ENCODE assay signal across 38 cellular contexts in the genomic region with DNA sequence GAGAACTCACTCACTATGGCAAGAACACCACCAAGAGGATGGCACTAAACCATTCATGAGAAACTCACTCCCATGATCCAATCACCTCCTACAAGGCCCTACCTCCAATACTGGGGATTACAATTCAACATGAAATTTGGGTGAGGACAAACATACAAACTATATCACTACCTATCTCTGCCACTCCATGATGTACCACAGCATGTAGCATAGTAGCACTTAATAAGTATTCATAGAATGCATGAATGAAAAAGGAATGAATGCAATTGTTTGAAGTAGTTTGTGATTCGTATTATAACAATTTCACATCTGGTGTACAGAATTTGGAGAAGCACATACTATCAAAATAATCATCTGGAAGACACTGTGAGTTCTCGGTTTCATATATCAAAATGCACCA. TPM values are rescaled to one million over a fixed set of nuclear protein-coding genes. Genes with fewer than 3 reads are reported as not detected.
"Had no signal": no experiment of that assay in that cellular context is flagged by ENCODE, and none has a peak within 500 bp of the region (broad histone marks: within the 10 kb centered on the region; RNA-seq: fewer than 3 reads in every experiment).

No MANE protein-coding gene starts in this region.

- DNase-seq: Karpas-422, Kasumi-1, MG63, MM.1S, MV-4-11, NCI-H1048, NCI-H1092, NCI-H1092 treated with DMSO at 0.1 percent for 48 hours, NCI-H1105, NCI-H1105 treated with DMSO at 0.1 percent for 48 hours, NCI-H1417, NCI-H1417 treated with DMSO at 0.1 percent for 48 hours, NCI-H1436, NCI-H1436 treated with DMSO at 0.1 percent for 48 hours, NCI-H146, NCI-H1694, NCI-H1694 treated with DMSO at 0.1 percent for 48 hours, NCI-H187, NCI-H187 treated with DMSO at 0.1 percent for 48 hours, NCI-H1930, NCI-H2029, NCI-H2029 treated with DMSO at 0.1 percent for 48 hours, NCI-H2081, NCI-H2081 treated with DMSO at 0.1 percent for 48 hours, NCI-H2107, NCI-H2171, NCI-H2171 treated with DMSO at 0.1 percent for 48 hours, NCI-H2227 treated with DMSO at 0.1 percent for 48 hours, NCI-H226, NCI-H345, NCI-H446, NCI-H446 treated with DMSO at 0.1 percent for 48 hours, NCI-H510A, NCI-H510A treated with DMSO at 0.1 percent for 48 hours, NCI-H524 had no signal

- H3K36me3 ChIP-seq: MG63 had no signal

- H3K4me3 ChIP-seq: MG63 had no signal

RNA-seq across cellular contexts. Expression of a gene that starts 27.9 kb away (rescaled TPM):
- total RNA-seq: M059J, MCF 10A, NCI-H460 had no signal
